Comparison of ENCODE assay signal across 9 cellular contexts in genomic region chr6:36598739-36599318, GRCh38. TPM values are rescaled to one million over a fixed set of nuclear protein-coding genes. Genes with fewer than 3 reads are reported as not detected.
DNase-seq lines count a peak whose midpoint lies in the region; ATAC-seq and TF ChIP-seq lines count a peak whose summit lies in the region.
"Had no signal": no experiment of that assay in that cellular context is flagged by ENCODE, and none has a peak within 500 bp of the region (broad histone marks: within the 10 kb centered on the region; RNA-seq: fewer than 3 reads in every experiment).

No MANE protein-coding gene starts in this region.

- intact Hi-C loops in Right ventricle myocardium inferior (cut with DNase I): no loop called here

- H3K9me3 ChIP-seq in cardiac muscle cell (ENCODE audit: low read depth): no peaks in the 10 kb centered on the region
- no peaks in the 10 kb centered on the region for H3K9me3 ChIP-seq in mesodermal cell (ENCODE audit: control insufficient read depth, low read length)

- H3K27me3 ChIP-seq in cardiac muscle cell: no peaks in the 10 kb centered on the region
- no peaks in the 10 kb centered on the region for H3K27me3 ChIP-seq in brain microvascular endothelial cell (replicated peaks)

- 90 to 98% methylated on average over 10 of the region's 11 CpGs for WGBS in mesodermal cell (ENCODE audit: insufficient coverage in 2 of 2), 2 experiments
- 55% methylated on average over 11 of the region's 11 CpGs for WGBS in urinary bladder

- H3K4me3 ChIP-seq in cardiac muscle cell (peak overlapping the region; percentile 94), brain microvascular endothelial cell (ENCODE audit: low read depth, low read length) (peak overlapping the region; percentile 96), mesodermal cell (ENCODE audit: extremely low read depth, insufficient read depth, low read length, poor library complexity, severe bottlenecking) (peak overlapping the region; percentile 97), urinary bladder (ENCODE audit: low read depth, low read length) (peak overlapping the region; percentile 20)

- peaks cover 33% of the 10 kb centered on the region for H3K4me1 ChIP-seq in cardiac muscle cell (ENCODE audit: low read depth)
- peaks cover 16% of the 10 kb centered on the region for H3K4me1 ChIP-seq in mesodermal cell (ENCODE audit: control insufficient read depth, insufficient read depth, low read length, poor library complexity, severe bottlenecking)
- peaks cover 1% of the 10 kb centered on the region for H3K4me1 ChIP-seq in urinary bladder (ENCODE audit: insufficient read depth)

- H3K36me3 ChIP-seq in cardiac muscle cell (peaks cover 70% of the 10 kb centered on the region), brain microvascular endothelial cell (replicated peaks) (peaks cover 83% of the 10 kb centered on the region), mesodermal cell (ENCODE audit: control insufficient read depth, insufficient read depth, low read length) (peaks cover 89% of the 10 kb centered on the region), urinary bladder (ENCODE audit: insufficient read depth) (peaks cover 13% of the 10 kb centered on the region)

- H3K27ac ChIP-seq in cardiac muscle cell (peak overlapping the region; percentile 18), brain microvascular endothelial cell (no peak overlapping the region), mesodermal cell (ENCODE audit: low read depth, low read length, severe bottlenecking) (peak overlapping the region; percentile 3), urinary bladder (ENCODE audit: low read depth) (no peak overlapping the region)

- ATAC-seq in Right ventricle myocardium inferior (no peak), HG03025 (IDR thresholded peaks at IDR 0.05; ENCODE audit: low FRiP score, unreplicated experiment) (no peak), HG02981 (IDR thresholded peaks at IDR 0.05; ENCODE audit: unreplicated experiment) (no peak)

- DNase-seq in cardiac muscle cell (ENCODE audit: low read depth in 1 of 2, low spot score in 1 of 2): no peak
- DNase-seq in Right ventricle myocardium inferior (ENCODE audit: missing footprints): no peak
- no peak for DNase-seq in brain microvascular endothelial cell
- DNase-seq in NCI-H1436 treated with DMSO at 0.1 percent for 48 hours (lab: John Stamatoyannopoulos, UW): no peak
- DNase-seq: RPMI8226 had no signal

- TF ChIP-seq CTCF in cardiac muscle cell (IDR thresholded peaks at IDR 0.05; ENCODE audit: low read depth, low read length): no peak
- no peak for TF ChIP-seq CTCF in brain microvascular endothelial cell (IDR thresholded peaks at IDR 0.05; ENCODE audit: low read depth, low read length, missing control alignments)

- in situ Hi-C loops in brain microvascular endothelial cell (cut with HindIII; ENCODE audit: low pct_ligation_motif_present, low sequenced_read_pairs): no loop called here

RNA-seq across cellular contexts. Expression of gene SRSF3, which starts 4.7 kb away (rescaled TPM):
- total RNA-seq in cardiac muscle cell (122 and 127 TPM in 2 replicates), Right ventricle myocardium inferior (119 TPM), urinary bladder (152 TPM)
- polyA plus RNA-seq in cardiac muscle cell (160 and 184 TPM in 2 replicates), urinary bladder (285 TPM)
- polyA plus RNA-seq in mesodermal cell (2013, experiment 1 of 2): 311 TPM
- 329 TPM for polyA plus RNA-seq in mesodermal cell (2013, experiment 2 of 2)

RNA-seq across cellular contexts. Expression of gene STK38, which starts 51.5 kb away (rescaled TPM):
- total RNA-seq in cardiac muscle cell (16.6 and 17.1 TPM in 2 replicates), Right ventricle myocardium inferior (22.6 TPM), urinary bladder (43.6 TPM)
- polyA plus RNA-seq in cardiac muscle cell (22.5 and 35.3 TPM in 2 replicates), urinary bladder (35.4 TPM)
- 26.3 TPM for polyA plus RNA-seq in mesodermal cell (2013, experiment 1 of 2)
- 26.2 TPM for polyA plus RNA-seq in mesodermal cell (2013, experiment 2 of 2)

Comparison
In these comparisons a context has a peak if more than half of its experiments do, and no peak if none do; other contexts are left out.
1. H3K27ac ChIP-seq: peak in cardiac muscle cell (single experiment) and mesodermal cell (single experiment); none in brain microvascular endothelial cell (single experiment) and urinary bladder (single experiment).
2. H3K4me3 ChIP-seq: peak in every context shown above with its lines; median percentile 97 in mesodermal cell; 96 in brain microvascular endothelial cell; 94 in cardiac muscle cell; 20 in urinary bladder.